In the genomic region with DNA sequence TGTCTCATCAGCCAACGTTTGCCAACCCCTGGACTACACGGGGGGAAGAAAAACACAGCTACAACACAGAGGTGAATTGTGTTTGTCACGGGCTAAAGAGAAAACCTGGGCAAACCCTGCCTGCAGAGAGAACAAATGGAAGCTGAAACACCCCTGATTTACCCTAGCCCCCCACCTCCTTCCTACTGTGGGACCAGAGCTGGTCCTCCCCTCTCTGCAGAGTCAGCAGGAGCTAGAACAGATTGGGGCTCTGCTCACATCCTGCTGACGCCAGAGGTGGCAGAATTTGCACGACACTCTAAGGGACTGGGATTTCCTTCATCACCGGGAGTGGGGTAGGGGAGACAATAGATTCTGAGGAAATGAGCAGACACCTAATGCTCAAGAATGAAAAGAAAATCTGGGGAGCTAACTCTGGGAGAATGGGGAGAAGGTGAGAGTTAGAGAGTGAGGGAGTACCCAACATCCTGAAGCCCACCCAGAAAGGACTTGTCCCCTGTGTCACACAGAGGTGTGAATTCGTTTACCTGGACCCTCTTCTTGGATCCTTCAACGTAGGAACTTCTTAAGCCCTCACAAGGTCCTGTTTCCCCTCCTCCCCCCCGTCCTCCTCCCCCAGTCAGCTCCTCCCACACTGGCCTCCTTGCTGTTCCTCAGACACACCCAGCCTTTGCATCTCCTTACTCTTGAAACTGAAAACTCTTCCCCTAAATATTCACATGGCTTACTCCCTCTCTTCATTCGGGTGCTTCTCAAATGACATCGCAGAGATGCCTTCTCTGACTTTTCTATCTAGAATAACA, we compare ENCODE assay signal across 15 cellular contexts. TPM values are rescaled to one million over a fixed set of nuclear protein-coding genes. Genes with fewer than 3 reads are reported as not detected.
DNase-seq lines count a peak whose midpoint lies in the region; ATAC-seq and TF ChIP-seq lines count a peak whose summit lies in the region.
"Had no signal": no experiment of that assay in that cellular context is flagged by ENCODE, and none has a peak within 500 bp of the region (broad histone marks: within the 10 kb centered on the region; RNA-seq: fewer than 3 reads in every experiment).

No MANE protein-coding gene starts in this region.

- intact Hi-C loops in right cardiac atrium (cut with DNase I): no loop called here

- peaks cover 25% of the 10 kb centered on the region for H3K4me1 Mint-ChIP-seq in endodermal cell

- H3K9me2 ChIP-seq in hepatocyte (replicated peaks; ENCODE audit: insufficient read depth): no peaks in the 10 kb centered on the region

- H3K27ac Mint-ChIP-seq in endodermal cell: no peak overlapping the region
- H3K27ac Mint-ChIP-seq: CD8-positive, alpha-beta memory T cell had no signal

- H3K9me3 Mint-ChIP-seq in endodermal cell: no peaks in the 10 kb centered on the region

- no peaks in the 10 kb centered on the region for H3K9me3 ChIP-seq in right atrium auricular region
- no peaks in the 10 kb centered on the region for H3K9me3 ChIP-seq in right cardiac atrium (ENCODE audit: control insufficient read depth, low read length)
- H3K9me3 ChIP-seq in endodermal cell (ENCODE audit: control insufficient read depth, low read length): no peaks in the 10 kb centered on the region
- H3K9me3 ChIP-seq in osteoblast (ENCODE audit: low read depth, low read length): no peaks in the 10 kb centered on the region
- no peaks in the 10 kb centered on the region for H3K9me3 ChIP-seq in hepatocyte (ENCODE audit: low read depth)
- H3K9me3 ChIP-seq: BLaER1, Caco-2 had no signal

- 49% methylated on average over 11 of the region's 11 CpGs for WGBS in right cardiac atrium
- WGBS in endodermal cell (ENCODE audit: insufficient coverage in 1 of 2, insufficient read length in 1 of 2), 2 experiments: 70 to 75% methylated on average over 6 to 11 of the region's 11 CpGs
- WGBS in hepatocyte (ENCODE audit: low lambda C conversion rate, missing lambda C conversion rate): 70% methylated on average over 11 of the region's 11 CpGs

- H4K20me1 ChIP-seq in osteoblast (ENCODE audit: insufficient read depth, low read length) (no peaks in the 10 kb centered on the region), hepatocyte (ENCODE audit: insufficient read depth, poor library complexity, severe bottlenecking) (no peaks in the 10 kb centered on the region)
- H4K20me1 ChIP-seq: BLaER1 had no signal

- no peaks in the 10 kb centered on the region for H3K79me2 ChIP-seq in osteoblast (ENCODE audit: insufficient read depth, low read length)
- no peaks in the 10 kb centered on the region for H3K79me2 ChIP-seq in hepatocyte

- H2AFZ ChIP-seq in osteoblast (ENCODE audit: low read length) (peak overlapping the region; percentile 24), hepatocyte (no peak overlapping the region)

- no peak for TF ChIP-seq CTCF in right atrium auricular region (IDR thresholded peaks at IDR 0.05)
- no peak for TF ChIP-seq CTCF in endodermal cell (conservative IDR thresholded peaks at IDR 0.05)
- TF ChIP-seq CTCF in osteoblast (IDR thresholded peaks at IDR 0.05; ENCODE audit: extremely low read depth, low read depth, low read length): no peak
- no peak for TF ChIP-seq CTCF in hepatocyte (IDR thresholded peaks at IDR 0.05; ENCODE audit: poor library complexity)

- H3K4me1 ChIP-seq in right atrium auricular region (peaks cover 0 to 4% of the 10 kb centered on the region in 2 donors), right cardiac atrium (ENCODE audit: control insufficient read depth, insufficient read depth, low read length) (no peaks in the 10 kb centered on the region), endodermal cell (ENCODE audit: control insufficient read depth, insufficient read depth, low read length) (peaks cover 3% of the 10 kb centered on the region), osteoblast (ENCODE audit: insufficient read depth, low read length) (peaks cover 12% of the 10 kb centered on the region), hepatocyte (ENCODE audit: insufficient read depth) (peaks cover 5% of the 10 kb centered on the region)

- DNase-seq in right atrium auricular region (ENCODE audit: low spot score) (peak; percentile 28), right cardiac atrium (no peak), endodermal cell (peak; percentile 53), osteoblast (ENCODE audit: insufficient read length, low spot score, missing footprints) (no peak), NOMO-1 treated with DMSO at 0.1 percent for 48 hours (lab: John Stamatoyannopoulos, UW; ENCODE audit: unreplicated experiment) (no peak), hepatocyte (ENCODE audit: low spot score) (no peak)
- DNase-seq: 8988T; AML-193; Caco-2; CD8-positive, alpha-beta memory T cell; DND-41; GDM1; H7 had no signal

- ATAC-seq in right cardiac atrium (no peak), GM21526 (IDR thresholded peaks at IDR 0.05; ENCODE audit: low FRiP score, unreplicated experiment) (no peak)

- H3K27me3 Mint-ChIP-seq in endodermal cell (ENCODE audit: insufficient read depth): no peaks in the 10 kb centered on the region

- no peak overlapping the region for H3K9ac ChIP-seq in endodermal cell (ENCODE audit: extremely low read depth, low read length, poor library complexity, severe bottlenecking)
- H3K9ac ChIP-seq: BLaER1 had no signal

- no peak overlapping the region for H3K4me3 Mint-ChIP-seq in endodermal cell
- H3K4me3 Mint-ChIP-seq: CD8-positive, alpha-beta memory T cell had no signal

- H3K4me2 ChIP-seq in osteoblast (ENCODE audit: insufficient read depth, low read length) (no peak overlapping the region), hepatocyte (no peak overlapping the region)
- H3K4me2 ChIP-seq: BLaER1 had no signal

- H3K27ac ChIP-seq in right atrium auricular region (no peak overlapping the region), right cardiac atrium (ENCODE audit: low read length) (no peak overlapping the region), endodermal cell (ENCODE audit: low read depth, low read length) (no peak overlapping the region), osteoblast (ENCODE audit: low read depth, low read length) (no peak overlapping the region), hepatocyte (no peak overlapping the region)
- H3K27ac ChIP-seq: BLaER1 had no signal

- H3K27me3 ChIP-seq in right atrium auricular region (no peaks in the 10 kb centered on the region), right cardiac atrium (ENCODE audit: control insufficient read depth, insufficient read depth) (no peaks in the 10 kb centered on the region), endodermal cell (ENCODE audit: control insufficient read depth, insufficient read depth, low read length, poor library complexity, severe bottlenecking) (no peaks in the 10 kb centered on the region), osteoblast (ENCODE audit: insufficient read depth, low read length) (no peaks in the 10 kb centered on the region), hepatocyte (no peaks in the 10 kb centered on the region)
- H3K27me3 ChIP-seq: BLaER1 had no signal

- H3K36me3 ChIP-seq in right atrium auricular region: no peaks in the 10 kb centered on the region
- H3K36me3 ChIP-seq in endodermal cell (ENCODE audit: control insufficient read depth, insufficient read depth, low read length): no peaks in the 10 kb centered on the region
- no peaks in the 10 kb centered on the region for H3K36me3 ChIP-seq in osteoblast (ENCODE audit: insufficient read depth, low read length)
- H3K36me3 ChIP-seq in hepatocyte (replicated peaks; ENCODE audit: insufficient read depth, low read depth): no peaks in the 10 kb centered on the region
- H3K36me3 ChIP-seq: BLaER1 had no signal

- H3K4me3 ChIP-seq in right atrium auricular region (no peak overlapping the region), right cardiac atrium (ENCODE audit: low read length) (no peak overlapping the region), endodermal cell (ENCODE audit: low read length) (no peak overlapping the region), osteoblast (ENCODE audit: insufficient read depth, low read length) (no peak overlapping the region), hepatocyte (no peak overlapping the region)
- H3K4me3 ChIP-seq: BLaER1 had no signal

- no peaks in the 10 kb centered on the region for H3K36me3 Mint-ChIP-seq in endodermal cell (ENCODE audit: low read depth)
- H3K36me3 Mint-ChIP-seq: CD8-positive, alpha-beta memory T cell had no signal

RNA-seq across cellular contexts. Expression of a gene that starts 26.3 kb away (rescaled TPM):
- 10 to 100 TPM in 1 of 2 donors, 1 to 10 TPM in 1; 3.6 to 11.1 TPM for total RNA-seq in right atrium auricular region
- 1 to 10 TPM; 3.5 to 8.1 (median 7.1) TPM for total RNA-seq in right cardiac atrium
- polyA plus RNA-seq in right cardiac atrium: 10.4 TPM
- total RNA-seq in endodermal cell: 10 to 100 TPM; 31.5 to 39.8 TPM
- 77.0 TPM for polyA plus RNA-seq in endodermal cell (2013, experiment 1 of 2)
- 85.0 TPM for polyA plus RNA-seq in endodermal cell (2013, experiment 2 of 2)
- 7.6 and 8.5 TPM in 2 replicates for total RNA-seq in osteoblast
- total RNA-seq in hepatocyte: 11.7 and 17.5 TPM in 2 replicates
- 18.8 and 19.3 TPM in 2 replicates for polyA plus RNA-seq in hepatocyte

Comparison
In these comparisons a context has a peak if more than half of its experiments do, and no peak if none do; other contexts are left out.
1. DNase-seq: peak in right atrium auricular region (single experiment) and endodermal cell (single experiment); none in right cardiac atrium (0 of 3), osteoblast (single experiment), NOMO-1 treated with DMSO at 0.1 percent for 48 hours (single experiment) and hepatocyte (single experiment).